In genomic region chr1:228795578-228795977, GRCh38 we compare ENCODE assay signal across 1 cellular context.
TF ChIP-seq lines count a peak whose summit lies in the region.

No MANE protein-coding gene starts in this region.

TF ChIP-seq in H1, 55 proteins besides CTCF, POLR2A, EP300 and RAD21:
- TF ChIP-seq TEAD4 (IDR thresholded peaks at IDR 0.05; ENCODE audit: low read depth, low read length) (no peak), ZNF274 (IDR thresholded peaks at IDR 0.05; ENCODE audit: borderline replicate concordance, extremely low read depth, low read length) (no peak), TBP (IDR thresholded peaks at IDR 0.05; ENCODE audit: low read depth, low read length) (no peak), ATF3 (IDR thresholded peaks at IDR 0.05; ENCODE audit: insufficient read depth, low read depth, low read length) (no peak), USF2 (IDR thresholded peaks at IDR 0.05; ENCODE audit: low read length) (no peak), YY1 (IDR thresholded peaks at IDR 0.05; ENCODE audit: low read depth, low read length) (no peak), MAFK (IDR thresholded peaks at IDR 0.05; ENCODE audit: low read depth, low read length) (no peak), BACH1 (IDR thresholded peaks at IDR 0.05; ENCODE audit: low read length) (no peak), RFX5 (IDR thresholded peaks at IDR 0.05; ENCODE audit: borderline replicate concordance, low read depth, low read length) (no peak), NANOG (IDR thresholded peaks at IDR 0.05; ENCODE audit: insufficient read depth, low read depth, low read length, poor library complexity, severe bottlenecking) (no peak), ATF2 (IDR thresholded peaks at IDR 0.05; ENCODE audit: low read length) (no peak), JUN (IDR thresholded peaks at IDR 0.05; ENCODE audit: low read depth, low read length) (no peak), CTBP2 (IDR thresholded peaks at IDR 0.05; ENCODE audit: borderline replicate concordance, insufficient read depth, insufficient read length, low read length) (no peak), EGR1 (IDR thresholded peaks at IDR 0.05; ENCODE audit: borderline replicate concordance, low read depth, low read length) (no peak)
